In genomic region chr6:29864037-29864795, GRCh38 we compare ENCODE assay signal across 18 cellular contexts. TPM values are rescaled to one million over a fixed set of nuclear protein-coding genes. Genes with fewer than 3 reads are reported as not detected.
DNase-seq lines count a peak whose midpoint lies in the region; ATAC-seq and TF ChIP-seq lines count a peak whose summit lies in the region.
"Had no signal": no experiment of that assay in that cellular context is flagged by ENCODE, and none has a peak within 500 bp of the region (broad histone marks: within the 10 kb centered on the region; RNA-seq: fewer than 3 reads in every experiment).

No MANE protein-coding gene starts in this region.

- peaks cover 77% of the 10 kb centered on the region for H3K27me3 Mint-ChIP-seq in endodermal cell (ENCODE audit: insufficient read depth)
- H3K27me3 Mint-ChIP-seq in activated T-helper 1 cell treated with anti-CD3 and anti-CD28 coated beads, Interleukin-12 subunit alpha, Interleukin-12 subunit beta, Interleukin-2, Interleukin-4 antibody, amounts not matched to agents 30 ng/mL and 10 ng/mL and 1 ng/mL, durations not matched to agents 14 hours and 24 hours and 36 hours (ENCODE audit: insufficient read depth) = peaks cover 42% of the 10 kb centered on the region

- no peak for TF ChIP-seq CTCF in endodermal cell (conservative IDR thresholded peaks at IDR 0.05)
- TF ChIP-seq CTCF in suprapubic skin (IDR thresholded peaks at IDR 0.05) = no peak

- no peak overlapping the region for H3K9ac ChIP-seq in HUES6 (ENCODE audit: low read length)
- no peak overlapping the region for H3K9ac ChIP-seq in endodermal cell (ENCODE audit: extremely low read depth, low read length, poor library complexity, severe bottlenecking)

- H3K27ac ChIP-seq in HUES6 (ENCODE audit: low read depth, low read length) (no peak overlapping the region), endodermal cell (ENCODE audit: low read depth, low read length) (no peak overlapping the region), suprapubic skin (no peak overlapping the region)
- H3K27ac ChIP-seq: SJCRH30 had no signal

- H3K4me1 ChIP-seq in HUES6 (ENCODE audit: control insufficient read depth, insufficient read depth, low read length) (no peaks in the 10 kb centered on the region), endodermal cell (ENCODE audit: control insufficient read depth, insufficient read depth, low read length) (no peaks in the 10 kb centered on the region), suprapubic skin (peaks cover 3% of the 10 kb centered on the region)
- H3K4me1 ChIP-seq: SJCRH30 had no signal

- H3K4me3 ChIP-seq in HUES6 (ENCODE audit: low read depth, low read length) = peak overlapping the region; percentile 47; the same call in 1 of the 2 replicates
- no peak overlapping the region for H3K4me3 ChIP-seq in endodermal cell (ENCODE audit: low read length)
- peak overlapping the region; percentile 9 for H3K4me3 ChIP-seq in suprapubic skin
- H3K4me3 ChIP-seq: SJCRH30 had no signal

- H3K36me3 ChIP-seq in HUES6 (ENCODE audit: control insufficient read depth, insufficient read depth, low read length) (no peaks in the 10 kb centered on the region), endodermal cell (ENCODE audit: control insufficient read depth, insufficient read depth, low read length) (no peaks in the 10 kb centered on the region), suprapubic skin (no peaks in the 10 kb centered on the region)
- H3K36me3 ChIP-seq: SJCRH30 had no signal

- H3K27ac Mint-ChIP-seq in endodermal cell = no peak overlapping the region
- H3K27ac Mint-ChIP-seq in activated T-helper 1 cell treated with anti-CD3 and anti-CD28 coated beads, Interleukin-12 subunit alpha, Interleukin-12 subunit beta, Interleukin-2, Interleukin-4 antibody, amounts not matched to agents 30 ng/mL and 10 ng/mL and 1 ng/mL, durations not matched to agents 14 hours and 24 hours and 36 hours = no peak overlapping the region
- H3K27ac Mint-ChIP-seq: B cell; CD8-positive, alpha-beta T cell had no signal

- H3K36me3 Mint-ChIP-seq in endodermal cell (ENCODE audit: low read depth) = no peaks in the 10 kb centered on the region
- no peaks in the 10 kb centered on the region for H3K36me3 Mint-ChIP-seq in activated T-helper 1 cell treated with anti-CD3 and anti-CD28 coated beads, Interleukin-12 subunit alpha, Interleukin-12 subunit beta, Interleukin-2, Interleukin-4 antibody, amounts not matched to agents 30 ng/mL and 10 ng/mL and 1 ng/mL, durations not matched to agents 14 hours and 24 hours and 36 hours (ENCODE audit: low read depth)
- H3K36me3 Mint-ChIP-seq: CD8-positive, alpha-beta T cell had no signal

- no peaks in the 10 kb centered on the region for H3K4me1 Mint-ChIP-seq in endodermal cell
- no peaks in the 10 kb centered on the region for H3K4me1 Mint-ChIP-seq in activated T-helper 1 cell treated with anti-CD3 and anti-CD28 coated beads, Interleukin-12 subunit alpha, Interleukin-12 subunit beta, Interleukin-2, Interleukin-4 antibody, amounts not matched to agents 30 ng/mL and 10 ng/mL and 1 ng/mL, durations not matched to agents 14 hours and 24 hours and 36 hours (ENCODE audit: low read depth)
- H3K4me1 Mint-ChIP-seq: B cell had no signal

- no peak for TF ChIP-seq POLR2A in suprapubic skin (IDR thresholded peaks at IDR 0.05)

- H3K9me3 Mint-ChIP-seq in endodermal cell = no peaks in the 10 kb centered on the region
- no peaks in the 10 kb centered on the region for H3K9me3 Mint-ChIP-seq in activated T-helper 1 cell treated with anti-CD3 and anti-CD28 coated beads, Interleukin-12 subunit alpha, Interleukin-12 subunit beta, Interleukin-2, Interleukin-4 antibody, amounts not matched to agents 30 ng/mL and 10 ng/mL and 1 ng/mL, durations not matched to agents 14 hours and 24 hours and 36 hours
- H3K9me3 Mint-ChIP-seq: CD8-positive, alpha-beta T cell had no signal

- no peak for TF ChIP-seq EP300 in suprapubic skin (IDR thresholded peaks at IDR 0.05)

- DNase-seq in endodermal cell (peak; percentile 63), iris pigment epithelial cell (ENCODE audit: low read depth) (peak; percentile 22), suprapubic skin (ENCODE audit: low spot score in 2 of 2) (no peak), KG1 (lab: John Stamatoyannopoulos, UW) (no peak)
- DNase-seq in activated T-helper 1 cell treated with anti-CD3 and anti-CD28 coated beads, Interleukin-12 subunit alpha, Interleukin-12 subunit beta, Interleukin-2, Interleukin-4 antibody, amounts not matched to agents 30 ng/mL and 10 ng/mL and 1 ng/mL, durations not matched to agents 14 hours and 24 hours and 36 hours (ENCODE audit: low spot score) = no peak
- DNase-seq: CD8-positive, alpha-beta T cell; DND-41; GF-D8; HCEC 1CT; NCI-H1436 treated with DMSO at 0.1 percent for 48 hours; NCI-H2081 treated with DMSO at 0.1 percent for 48 hours; NCI-H2227 treated with DMSO at 0.1 percent for 48 hours; NCI-H526; SJCRH30 had no signal

- peaks cover 30% of the 10 kb centered on the region for H3K27me3 ChIP-seq in HUES6 (ENCODE audit: control insufficient read depth, insufficient read depth, low read length)
- H3K27me3 ChIP-seq in endodermal cell (ENCODE audit: control insufficient read depth, insufficient read depth, low read length, poor library complexity, severe bottlenecking) = peaks cover 5% of the 10 kb centered on the region
- H3K27me3 ChIP-seq in suprapubic skin = peaks cover 43% of the 10 kb centered on the region
- H3K27me3 ChIP-seq: SJCRH30 had no signal

- H3K4me3 Mint-ChIP-seq in endodermal cell = no peak overlapping the region
- no peak overlapping the region for H3K4me3 Mint-ChIP-seq in activated T-helper 1 cell treated with anti-CD3 and anti-CD28 coated beads, Interleukin-12 subunit alpha, Interleukin-12 subunit beta, Interleukin-2, Interleukin-4 antibody, amounts not matched to agents 30 ng/mL and 10 ng/mL and 1 ng/mL, durations not matched to agents 14 hours and 24 hours and 36 hours
- H3K4me3 Mint-ChIP-seq: B cell; CD8-positive, alpha-beta T cell had no signal

- intact Hi-C loops in activated T-helper 1 cell treated with anti-CD3 and anti-CD28 coated beads, Interleukin-12 subunit alpha, Interleukin-12 subunit beta, Interleukin-2, Interleukin-4 antibody, amounts not matched to agents 30 ng/mL and 10 ng/mL and 1 ng/mL, durations not matched to agents 14 hours and 24 hours and 36 hours (cut with micrococcal nuclease) = no loop called here

- no peak for ATAC-seq in GM21381 (IDR thresholded peaks at IDR 0.05; ENCODE audit: unreplicated experiment)
- ATAC-seq: CD8-positive, alpha-beta T cell had no signal

- 71 to 75% methylated on average over 4 to 24 of the region's 24 CpGs for WGBS in endodermal cell (ENCODE audit: insufficient coverage in 1 of 2, insufficient read length in 1 of 2), 2 experiments
- WGBS in suprapubic skin = 18% methylated on average over 7 of the region's 24 CpGs

- H3K9me3 ChIP-seq in HUES6 (ENCODE audit: control insufficient read depth, insufficient read depth, low read depth, low read length) (no peaks in the 10 kb centered on the region), endodermal cell (ENCODE audit: control insufficient read depth, low read length) (no peaks in the 10 kb centered on the region), suprapubic skin (no peaks in the 10 kb centered on the region)
- H3K9me3 ChIP-seq: SJCRH30 had no signal

RNA-seq across cellular contexts. Expression of gene HLA-G, which starts 36.6 kb away (rescaled TPM):
- total RNA-seq in endodermal cell (1 to 10 TPM in 1 of 2 donors, under 1 TPM in 1; 0.58 to 1.1 TPM), suprapubic skin (1 to 10 TPM in 1 of 4 donors, under 1 TPM in 1, not detected in 2; 0.80 to 1.1 TPM)
- polyA plus RNA-seq in endodermal cell (2013, experiment 1 of 2) = not detected
- not detected for polyA plus RNA-seq in endodermal cell (2013, experiment 2 of 2)
- 0.91 and 1.6 TPM in 2 replicates for total RNA-seq in activated T-helper 1 cell treated with anti-CD3 and anti-CD28 coated beads, Interleukin-12 subunit alpha, Interleukin-12 subunit beta, Interleukin-2, Interleukin-4 antibody, amounts not matched to agents 30 ng/mL and 10 ng/mL and 1 ng/mL, durations not matched to agents 14 hours and 24 hours and 36 hours
- total RNA-seq: RPMI7951, SJCRH30 had no signal

Comparison
In these comparisons a context has a peak if more than half of its experiments do, and no peak if none do; other contexts are left out.
1. DNase-seq: peak in endodermal cell (single experiment) and iris pigment epithelial cell (single experiment); none in suprapubic skin (0 of 2), activated T-helper 1 cell treated with anti-CD3 and anti-CD28 coated beads, Interleukin-12 subunit alpha, Interleukin-12 subunit beta, Interleukin-2, Interleukin-4 antibody, amounts not matched to agents 30 ng/mL and 10 ng/mL and 1 ng/mL, durations not matched to agents 14 hours and 24 hours and 36 hours (single experiment) and KG1 (single experiment).